ENCODE assay signal across 29 cellular contexts in genomic region chrX:72158773-72159172, GRCh38. TPM values are rescaled to one million over a fixed set of nuclear protein-coding genes. Genes with fewer than 3 reads are reported as not detected.
"Had no signal": no experiment of that assay in that cellular context is flagged by ENCODE, and none has a peak within 500 bp of the region (broad histone marks: within the 10 kb centered on the region; RNA-seq: fewer than 3 reads in every experiment).

No MANE protein-coding gene starts in this region.

- H3K9ac ChIP-seq: neural progenitor cell, parathyroid adenoma had no signal

- H3K4me1 Mint-ChIP-seq: naive thymus-derived CD4-positive, alpha-beta T cell; natural killer cell; nephron; neural progenitor cell; stimulated activated naive B cell treated with anti-CD40 and anti-IgM and Interleukin-4, amounts not matched to agents 10 μg/mL and 1 μg/mL and 100 μg/mL, for 72 hours had no signal

- H3K36me3 ChIP-seq: neural progenitor cell, ovary, right lobe of liver, sigmoid colon, stomach, thoracic aorta, thyroid gland, tibial nerve, upper lobe of left lung, vagina had no signal

- H3K79me2 ChIP-seq: parathyroid adenoma had no signal

- H3K9me3 ChIP-seq: ovary, psoas muscle, right lobe of liver, sigmoid colon, thoracic aorta, thyroid gland, tibial nerve, upper lobe of left lung, vagina had no signal

- DNase-seq: naive thymus-derived CD4-positive, alpha-beta T cell; natural killer cell; occipital lobe; ovary; posterior cingulate gyrus; psoas muscle; right cardiac atrium; right lobe of liver; sigmoid colon; small intestine; stimulated activated CD4-positive, alpha-beta T cell treated with anti-CD3 and anti-CD28 coated beads, Interleukin-15, amount 100 ng/mL, for 24 hours; stimulated activated CD4-positive, alpha-beta T cell treated with anti-CD3 and anti-CD28 coated beads, Interleukin-2, amount 100 ng/mL, for 24 hours; stimulated activated CD4-positive, alpha-beta T cell treated with anti-CD3 and anti-CD28 coated beads, Interleukin-2, amount 100 ng/mL, for 48 hours; stimulated activated CD4-positive, alpha-beta T cell treated with anti-CD3 and anti-CD28 coated beads, Interleukin-4, amount 100 ng/mL, for 24 hours; stimulated activated naive B cell treated with anti-CD40 and anti-IgM and Interleukin-4, amounts not matched to agents 10 μg/mL and 1 μg/mL and 100 μg/mL, for 72 hours; stimulated activated naive CD4-positive, alpha-beta T cell treated with Interleukin-2 at 50 U/mL for 16 hours; stomach; thyroid gland; trophoblast cell; upper lobe of left lung had no signal

- H3K4me3 ChIP-seq: neural progenitor cell, ovary, psoas muscle, right lobe of liver, sigmoid colon, stomach, thoracic aorta, thyroid gland, tibial nerve, upper lobe of left lung, vagina had no signal

- H3K27ac ChIP-seq: neural progenitor cell, ovary, parathyroid adenoma, psoas muscle, right lobe of liver, sigmoid colon, stomach, thoracic aorta, thyroid gland, tibial nerve, upper lobe of left lung, vagina had no signal

- FAIRE-seq: small intestine, urothelium cell line had no signal

- H3K4me3 Mint-ChIP-seq: naive thymus-derived CD4-positive, alpha-beta T cell; natural killer cell; nephron; neural progenitor cell; stimulated activated naive B cell treated with anti-CD40 and anti-IgM and Interleukin-4, amounts not matched to agents 10 μg/mL and 1 μg/mL and 100 μg/mL, for 72 hours; stimulated activated naive CD8-positive, alpha-beta T cell treated with anti-CD3 and anti-CD28 coated beads, Interleukin-15, Interleukin-2, amounts not matched to agents 100 ng/mL and 50 ng/mL, for 24 hours had no signal

- H3K9me3 Mint-ChIP-seq: natural killer cell; stimulated activated naive B cell treated with anti-CD40 and anti-IgM and Interleukin-4, amounts not matched to agents 10 μg/mL and 1 μg/mL and 100 μg/mL, for 72 hours; stimulated activated naive CD8-positive, alpha-beta T cell treated with anti-CD3 and anti-CD28 coated beads, Interleukin-15, Interleukin-2, amounts not matched to agents 100 ng/mL and 50 ng/mL, for 24 hours had no signal

- H3K36me3 Mint-ChIP-seq: natural killer cell; neural progenitor cell; stimulated activated naive B cell treated with anti-CD40 and anti-IgM and Interleukin-4, amounts not matched to agents 10 μg/mL and 1 μg/mL and 100 μg/mL, for 72 hours had no signal

- H3K4me1 ChIP-seq: neural progenitor cell, parathyroid adenoma, psoas muscle, right lobe of liver, sigmoid colon, stomach, thyroid gland, tibial nerve, upper lobe of left lung, vagina had no signal

- ATAC-seq: naive thymus-derived CD4-positive, alpha-beta T cell; natural killer cell; psoas muscle; right cardiac atrium; right lobe of liver; stimulated activated naive B cell treated with anti-CD40 and anti-IgM and Interleukin-4, amounts not matched to agents 10 μg/mL and 1 μg/mL and 100 μg/mL, for 72 hours had no signal

- H3K27me3 ChIP-seq: neural progenitor cell, ovary, right lobe of liver, sigmoid colon, stomach, thyroid gland, upper lobe of left lung, vagina had no signal

- H2AFZ ChIP-seq: neural progenitor cell, parathyroid adenoma had no signal

- H3K27ac Mint-ChIP-seq: naive thymus-derived CD4-positive, alpha-beta T cell; natural killer cell; nephron; neural progenitor cell; progenitor cell of endocrine pancreas; stimulated activated naive B cell treated with anti-CD40 and anti-IgM and Interleukin-4, amounts not matched to agents 10 μg/mL and 1 μg/mL and 100 μg/mL, for 72 hours; stimulated activated naive CD8-positive, alpha-beta T cell treated with anti-CD3 and anti-CD28 coated beads, Interleukin-15, Interleukin-2, amounts not matched to agents 100 ng/mL and 50 ng/mL, for 24 hours had no signal

- H3K4me2 ChIP-seq: neural progenitor cell had no signal

RNA-seq across cellular contexts. Expression of gene RTL5, which starts 27.1 kb away (rescaled TPM):
- polyA plus RNA-seq: naive thymus-derived CD4-positive, alpha-beta T cell had no signal
